In genomic region chr3:138186803-138187295, GRCh38 we compare ENCODE assay signal across 7 cellular contexts. TPM values are rescaled to one million over a fixed set of nuclear protein-coding genes. Genes with fewer than 3 reads are reported as not detected.
DNase-seq lines count a peak whose midpoint lies in the region; ATAC-seq and TF ChIP-seq lines count a peak whose summit lies in the region.

No MANE protein-coding gene starts in this region.

- H3K4me1 Mint-ChIP-seq in central memory CD8-positive, alpha-beta T cell = peaks cover 40% of the 10 kb centered on the region

- DNase-seq in NCI-H1436 (lab: John Stamatoyannopoulos, UW) (peak; percentile 89), left colon (peak; percentile 88 to 94)
- DNase-seq in central memory CD8-positive, alpha-beta T cell (ENCODE audit: low spot score in 2 of 2) = peak; percentile 72 to 78
- peak; percentile 89 to 90 for DNase-seq in stimulated activated CD4-positive, alpha-beta T cell treated with anti-CD3 and anti-CD28 coated beads, Interleukin-2, amount 100 ng/mL, for 24 hours

- TF ChIP-seq CTCF in VCaP (conservative IDR thresholded peaks at IDR 0.05) = no peak

- intact Hi-C loops in left colon (cut with DNase I, micrococcal nuclease) = no loop called here

- H3K27ac Mint-ChIP-seq in central memory CD8-positive, alpha-beta T cell (ENCODE audit: low read depth) = peak overlapping the region; percentile 92

- H3K4me3 Mint-ChIP-seq in central memory CD8-positive, alpha-beta T cell = peak overlapping the region; percentile 89

- ATAC-seq in GM18505 (IDR thresholded peaks at IDR 0.05; ENCODE audit: unreplicated experiment) (peak; percentile 93), HG02840 (IDR thresholded peaks at IDR 0.05; ENCODE audit: low FRiP score, unreplicated experiment) (peak; percentile 95), left colon (peak; percentile 94)
- peak; percentile 61 for ATAC-seq in central memory CD8-positive, alpha-beta T cell (replicated peaks; ENCODE audit: extremely low read depth, poor library complexity, severe bottlenecking)

- peak overlapping the region; percentile 96 for H3K27ac ChIP-seq in VCaP

- H3K36me3 Mint-ChIP-seq in central memory CD8-positive, alpha-beta T cell (ENCODE audit: insufficient read depth) = peaks cover 13% of the 10 kb centered on the region

- no peak for TF ChIP-seq POLR2A in GM18505 (IDR thresholded peaks at IDR 0.05; ENCODE audit: borderline replicate concordance, extremely low read depth, insufficient read depth, insufficient read length)

- H3K9me3 Mint-ChIP-seq in central memory CD8-positive, alpha-beta T cell = no peaks in the 10 kb centered on the region

- peaks cover 25% of the 10 kb centered on the region for H3K27me3 Mint-ChIP-seq in central memory CD8-positive, alpha-beta T cell

RNA-seq across cellular contexts. Expression of gene ARMC8, which starts 0.3 kb away (rescaled TPM):
- 10 to 100 TPM; 37.5 to 40.7 TPM for total RNA-seq in left colon

RNA-seq across cellular contexts. Expression of gene DBR1, which starts 12.1 kb away (rescaled TPM):
- 10 to 100 TPM; 10.7 to 10.8 TPM for total RNA-seq in left colon

RNA-seq across cellular contexts. Expression of gene A4GNT, which starts 54.7 kb away (rescaled TPM):
- not detected for total RNA-seq in left colon

Comparison
In these comparisons a context has a peak if more than half of its experiments do, and no peak if none do; other contexts are left out.
1. Peak in every context shown above with its lines: DNase-seq, ATAC-seq and H3K27ac ChIP-seq.